In the genomic region with DNA sequence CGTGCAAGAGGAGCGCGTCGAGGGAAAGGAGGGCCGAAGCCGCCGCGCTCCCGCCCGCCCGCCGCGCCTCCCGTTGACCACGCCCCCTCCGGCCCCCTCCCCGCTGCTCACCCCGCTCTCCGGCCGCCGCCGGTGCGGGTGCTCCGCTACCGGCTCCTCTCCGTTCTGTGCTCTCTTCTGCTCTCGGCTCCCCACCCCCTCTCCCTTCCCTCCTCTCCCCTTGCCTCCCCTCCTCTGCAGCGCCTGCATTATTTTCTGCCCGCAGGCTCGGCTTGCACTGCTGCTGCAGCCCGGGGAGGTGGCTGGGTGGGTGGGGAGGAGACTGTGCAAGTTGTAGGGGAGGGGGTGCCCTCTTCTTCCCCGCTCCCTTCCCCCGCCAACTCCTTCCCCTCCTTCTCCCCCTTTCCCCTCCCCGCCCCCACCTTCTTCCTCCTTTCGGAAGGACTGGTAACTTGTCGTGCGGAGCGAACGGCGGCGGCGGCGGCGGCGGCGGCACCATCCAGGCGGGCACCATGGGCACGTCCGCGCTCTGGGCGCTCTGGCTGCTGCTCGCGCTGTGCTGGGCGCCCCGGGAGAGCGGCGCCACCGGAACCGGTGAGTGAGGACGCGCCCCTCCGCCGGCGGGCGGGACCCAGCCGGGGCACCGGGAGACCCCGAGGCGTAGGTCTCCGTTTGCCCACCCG, we compare ENCODE assay signal across 8 cellular contexts. TPM values are rescaled to one million over a fixed set of nuclear protein-coding genes. Genes with fewer than 3 reads are reported as not detected.
DNase-seq lines count a peak whose midpoint lies in the region; ATAC-seq, FAIRE-seq and TF ChIP-seq lines count a peak whose summit lies in the region.

TSS of gene VLDLR (plus strand) at position 110 of the 683 bp plus-strand sequence. CDS start at position 513, 403 bp downstream.

- H3K4me3 Mint-ChIP-seq in activated naive CD4-positive, alpha-beta T cell treated with anti-CD3 and anti-CD28 coated beads, Interleukin-2, amount 50 U/mL, for 24 hours = peak within 1 kb of the TSS; percentile 88

- peaks cover 60% of the 10 kb centered on the region for H3K27me3 Mint-ChIP-seq in activated naive CD4-positive, alpha-beta T cell treated with anti-CD3 and anti-CD28 coated beads, Interleukin-2, amount 50 U/mL, for 24 hours

- ATAC-seq in HG02981 (IDR thresholded peaks at IDR 0.05; ENCODE audit: unreplicated experiment) (peak; percentile 25), Right ventricle myocardium inferior (peak; percentile 58), omental fat pad (ENCODE audit: low FRiP score) (peak; percentile 46)

- intact Hi-C loops in Right ventricle myocardium inferior (cut with DNase I) = loop anchor here (1.0 to 5.0 kb wide), 6 partner anchors 40 to 490 kb away; no protein-coding TSS in a partner anchor

- no peaks in the 10 kb centered on the region for H3K36me3 Mint-ChIP-seq in activated naive CD4-positive, alpha-beta T cell treated with anti-CD3 and anti-CD28 coated beads, Interleukin-2, amount 50 U/mL, for 24 hours

- peaks cover 5% of the 10 kb centered on the region for H3K9me3 Mint-ChIP-seq in activated naive CD4-positive, alpha-beta T cell treated with anti-CD3 and anti-CD28 coated beads, Interleukin-2, amount 50 U/mL, for 24 hours

- peak; percentile 9 for DNase-seq in A172 (ENCODE audit: low spot score)
- DNase-seq in GM12891 (ENCODE audit: insufficient read length, low spot score) = peak; percentile 42
- peak; percentile 93 for DNase-seq in NCI-H69 (lab: John Stamatoyannopoulos, UW)
- DNase-seq in Right ventricle myocardium inferior (ENCODE audit: missing footprints) = peak; percentile 75
- peak; percentile 28 for DNase-seq in omental fat pad (ENCODE audit: low spot score)
- no peak for DNase-seq in HCEC 1CT

- no peak for TF ChIP-seq CTCF in omental fat pad (IDR thresholded peaks at IDR 0.05)

- peak within 1 kb of the TSS; percentile 81 for H3K27ac Mint-ChIP-seq in activated naive CD4-positive, alpha-beta T cell treated with anti-CD3 and anti-CD28 coated beads, Interleukin-2, amount 50 U/mL, for 24 hours

- peaks cover 21% of the 10 kb centered on the region for H3K4me1 Mint-ChIP-seq in activated naive CD4-positive, alpha-beta T cell treated with anti-CD3 and anti-CD28 coated beads, Interleukin-2, amount 50 U/mL, for 24 hours

- peak; percentile 20 for FAIRE-seq in GM12891 (lab: Jason Lieb, UNC)

- TF ChIP-seq POLR2A in GM12891 (IDR thresholded peaks at IDR 0.05; ENCODE audit: low read depth, low read length) = no peak

TF ChIP-seq in GM12891, 5 proteins besides CTCF, POLR2A, EP300 and RAD21:
- TF ChIP-seq SPI1 (IDR thresholded peaks at IDR 0.05; ENCODE audit: low read depth, low read length) = no peak
- no peak for TF ChIP-seq POLR2AphosphoS5 (IDR thresholded peaks at IDR 0.05; ENCODE audit: low read depth, low read length)
- no peak for TF ChIP-seq PAX5 (IDR thresholded peaks at IDR 0.05; ENCODE audit: insufficient read depth, low read length, severe bottlenecking)
- no peak for TF ChIP-seq TAF1 (IDR thresholded peaks at IDR 0.05; ENCODE audit: low read depth, low read length)
- no peak for TF ChIP-seq POU2F2 (IDR thresholded peaks at IDR 0.05; ENCODE audit: low read depth, low read length)

RNA-seq across cellular contexts. Expression of gene VLDLR, which starts in this region (rescaled TPM):
- total RNA-seq in A172 (2014; rRNA removed; shearing (Covaris generic)) = 1.8 and 3.8 TPM in 2 replicates
- polyA plus RNA-seq in GM12891 (2012; ENCODE audit: low read depth, missing spikeins) = 4.5 TPM
- 134 TPM for total RNA-seq in Right ventricle myocardium inferior
- total RNA-seq in omental fat pad = 10 to 100 TPM in 3 of 4 donors, 1 to 10 TPM in 1; 5.4 to 39.3 (median 16.1) TPM
